In the genomic region with DNA sequence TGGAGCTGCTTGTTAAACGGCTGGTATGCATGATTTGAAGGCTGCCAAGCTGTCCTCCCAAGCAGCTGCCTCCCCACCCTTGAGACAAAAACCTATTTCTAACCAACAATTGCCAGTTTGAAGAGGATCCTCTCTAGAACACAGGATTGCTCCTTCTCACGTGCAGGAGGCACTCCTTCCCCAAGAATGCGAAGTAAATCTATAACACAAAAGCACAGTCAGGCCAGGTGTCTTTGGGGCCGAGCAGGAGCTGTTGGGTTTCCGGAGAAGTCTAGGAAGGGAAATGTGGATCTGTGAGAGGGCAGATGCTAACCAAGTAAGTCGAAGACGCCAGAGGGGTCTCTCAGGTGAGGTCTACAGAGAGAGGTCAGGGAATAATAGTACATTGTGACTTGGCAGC, we compare ENCODE assay signal across 18 cellular contexts.
"Had no signal": no experiment of that assay in that cellular context is flagged by ENCODE, and none has a peak within 500 bp of the region (broad histone marks: within the 10 kb centered on the region; RNA-seq: fewer than 3 reads in every experiment).

No MANE protein-coding gene starts in this region.

- H3K4me3 ChIP-seq: pancreas, smooth muscle cell, stomach, upper lobe of left lung had no signal

- H3K36me3 ChIP-seq: pancreas, stomach, upper lobe of left lung had no signal

- H3K36me3 Mint-ChIP-seq: activated naive CD8-positive, alpha-beta T cell treated with anti-CD3 and anti-CD28 coated beads, Interleukin-2, amount 10 ng/mL, durations not matched to agents 7 days and 5 days; naive thymus-derived CD4-positive, alpha-beta T cell had no signal

- H3K27me3 ChIP-seq: pancreas, stomach, upper lobe of left lung had no signal

- H3K27me3 Mint-ChIP-seq: activated naive CD8-positive, alpha-beta T cell treated with anti-CD3 and anti-CD28 coated beads, Interleukin-2, amount 10 ng/mL, durations not matched to agents 7 days and 5 days; naive thymus-derived CD4-positive, alpha-beta T cell had no signal

- H3K9me3 ChIP-seq: pancreas, stomach, upper lobe of left lung had no signal

- H3K4me1 ChIP-seq: pancreas, stomach had no signal

- ATAC-seq: activated T-cell treated with anti-CD3 and anti-CD28 coated beads, Interleukin-2, amount 50 U/mL, for 72 hours; left ventricle myocardium superior; naive thymus-derived CD4-positive, alpha-beta T cell; pancreas; sciatic nerve had no signal

- H3K27ac Mint-ChIP-seq: activated naive CD8-positive, alpha-beta T cell treated with anti-CD3 and anti-CD28 coated beads, Interleukin-2, amount 10 ng/mL, durations not matched to agents 7 days and 5 days; activated T-cell treated with anti-CD3 and anti-CD28 coated beads, Interleukin-2, amount 50 U/mL, for 72 hours had no signal

- DNase-seq: activated CD4-positive, alpha-beta T cell treated with anti-CD3 and anti-CD28 coated beads, Interleukin-2, amount 50 U/mL, for 4 hours; activated gamma-delta T cell treated with Interleukin-2 at 50 U/mL for 16 hours; activated naive CD8-positive, alpha-beta T cell treated with anti-CD3 and anti-CD28 coated beads, Interleukin-2, amount 10 ng/mL, durations not matched to agents 7 days and 5 days; activated T-cell treated with anti-CD3 and anti-CD28 coated beads, Interleukin-2, amount 50 U/mL, for 72 hours; amygdala; erythroblast; head of caudate nucleus; left ventricle myocardium superior; mesenchymal stem cell; naive thymus-derived CD4-positive, alpha-beta T cell; pancreas; stimulated activated CD4-positive, alpha-beta T cell treated with anti-CD3 and anti-CD28 coated beads, Interleukin-4, amount 100 ng/mL, for 1 hour; stomach; T-helper 2 cell; upper lobe of left lung had no signal

- H3K4me3 Mint-ChIP-seq: activated naive CD8-positive, alpha-beta T cell treated with anti-CD3 and anti-CD28 coated beads, Interleukin-2, amount 10 ng/mL, durations not matched to agents 7 days and 5 days; activated T-cell treated with anti-CD3 and anti-CD28 coated beads, Interleukin-2, amount 50 U/mL, for 72 hours; naive thymus-derived CD4-positive, alpha-beta T cell had no signal

- H3K27ac ChIP-seq: pancreas, stomach, upper lobe of left lung, VCaP had no signal

- H3K9me3 Mint-ChIP-seq: activated naive CD8-positive, alpha-beta T cell treated with anti-CD3 and anti-CD28 coated beads, Interleukin-2, amount 10 ng/mL, durations not matched to agents 7 days and 5 days; activated T-cell treated with anti-CD3 and anti-CD28 coated beads, Interleukin-2, amount 50 U/mL, for 72 hours had no signal
